Comparison of ENCODE assay signal across 8 cellular contexts in the genomic region with DNA sequence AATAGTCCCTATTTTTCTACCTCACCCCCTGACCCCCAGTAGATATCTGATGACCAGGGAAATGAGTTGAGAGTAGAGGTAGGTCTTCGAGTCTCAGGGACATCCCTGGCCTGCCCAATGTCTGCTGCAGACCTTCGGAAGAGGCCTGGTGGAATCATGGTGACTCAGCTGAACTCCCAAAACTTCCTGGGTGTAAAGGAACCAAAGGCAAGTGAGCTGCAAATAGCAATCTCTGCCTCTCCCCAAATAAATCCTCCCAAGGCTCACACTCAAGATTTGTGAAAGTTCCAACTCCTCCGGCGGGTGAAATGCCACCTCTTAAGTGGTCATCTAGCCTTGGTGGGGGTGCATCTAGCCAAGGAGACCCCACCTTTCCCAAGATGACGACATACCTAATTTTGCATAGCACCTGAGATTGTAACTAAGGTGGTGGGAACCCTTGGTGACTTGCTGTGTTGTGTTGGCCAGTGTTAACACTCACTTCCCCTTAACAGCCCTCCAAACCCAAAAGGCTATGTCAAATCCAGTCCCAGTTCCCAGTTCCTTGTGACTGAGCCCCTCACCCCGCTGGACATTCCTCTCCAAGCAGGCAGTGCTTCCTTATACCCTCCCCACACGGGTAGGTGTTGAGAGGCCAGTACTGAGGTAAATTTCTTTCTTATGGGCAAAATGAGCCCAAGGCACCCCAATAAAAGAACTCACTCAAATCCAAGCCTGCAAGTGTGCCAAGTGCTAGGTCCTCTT. TPM values are rescaled to one million over a fixed set of nuclear protein-coding genes. Genes with fewer than 3 reads are reported as not detected.
DNase-seq lines count a peak whose midpoint lies in the region; ATAC-seq and TF ChIP-seq lines count a peak whose summit lies in the region.

No MANE protein-coding gene starts in this region.

- no peak for ATAC-seq in CD8-positive, alpha-beta T cell
- ATAC-seq in Panc1: no peak
- ATAC-seq in naive thymus-derived CD8-positive, alpha-beta T cell: no peak

- no peaks in the 10 kb centered on the region for H3K9me3 ChIP-seq in CD8-positive, alpha-beta T cell (ENCODE audit: low read length)
- H3K9me3 ChIP-seq in Panc1 (ENCODE audit: control insufficient read depth, insufficient read depth, low read depth, low read length): no peaks in the 10 kb centered on the region
- H3K9me3 ChIP-seq in endodermal cell (ENCODE audit: control insufficient read depth, low read length): no peaks in the 10 kb centered on the region

- 81 to 82% methylated on average over 4 to 7 of the region's 7 CpGs for WGBS in endodermal cell (ENCODE audit: insufficient coverage in 1 of 2, insufficient read length in 1 of 2), 2 experiments

- no peaks in the 10 kb centered on the region for H3K9me3 Mint-ChIP-seq in CD8-positive, alpha-beta T cell
- H3K9me3 Mint-ChIP-seq in endodermal cell: no peaks in the 10 kb centered on the region
- H3K9me3 Mint-ChIP-seq in naive thymus-derived CD8-positive, alpha-beta T cell: no peaks in the 10 kb centered on the region

- H3K27me3 Mint-ChIP-seq in CD8-positive, alpha-beta T cell (ENCODE audit: low read depth): no peaks in the 10 kb centered on the region
- H3K27me3 Mint-ChIP-seq in endodermal cell (ENCODE audit: insufficient read depth): no peaks in the 10 kb centered on the region
- H3K27me3 Mint-ChIP-seq in naive thymus-derived CD8-positive, alpha-beta T cell: no peaks in the 10 kb centered on the region

- peak overlapping the region; percentile 94 for H3K27ac Mint-ChIP-seq in CD8-positive, alpha-beta T cell
- peak overlapping the region; percentile 63 for H3K27ac Mint-ChIP-seq in endodermal cell
- H3K27ac Mint-ChIP-seq in naive thymus-derived CD8-positive, alpha-beta T cell: peak overlapping the region; percentile 82 to 95 (median 94)

- peak overlapping the region; percentile 74 for H3K4me3 Mint-ChIP-seq in CD8-positive, alpha-beta T cell
- H3K4me3 Mint-ChIP-seq in endodermal cell: no peak overlapping the region
- H3K4me3 Mint-ChIP-seq in naive thymus-derived CD8-positive, alpha-beta T cell: peak overlapping the region; percentile 64 to 95 (median 82)

- DNase-seq in CD8-positive, alpha-beta T cell: no peak
- DNase-seq in Panc1 (ENCODE audit: low read depth, low spot score): no peak
- DNase-seq in endodermal cell: peak; percentile 72
- no peak for DNase-seq in naive thymus-derived CD8-positive, alpha-beta T cell
- DNase-seq in GM13976 (ENCODE audit: low spot score): no peak
- no peak for DNase-seq in NCI-H345 (lab: John Stamatoyannopoulos, UW)
- DNase-seq in HuH-7 (ENCODE audit: low spot score): no peak
- DNase-seq in AML-193 (lab: John Stamatoyannopoulos, UW): no peak

- H3K4me1 Mint-ChIP-seq in CD8-positive, alpha-beta T cell (ENCODE audit: low read depth): peaks cover 79% of the 10 kb centered on the region
- peaks cover 42% of the 10 kb centered on the region for H3K4me1 Mint-ChIP-seq in endodermal cell
- peaks cover 42 to 87% (median 77%) of the 10 kb centered on the region in 4 donors for H3K4me1 Mint-ChIP-seq in naive thymus-derived CD8-positive, alpha-beta T cell

- POLR2A ChIA-PET in CD8-positive, alpha-beta T cell (lab: Charles Lee): interaction anchor here (0.6 to 14.8 kb wide), 11 partner anchors 9 to 535 kb away, joined by 3 to 641 read pairs (median 13); no protein-coding TSS in a partner anchor
- POLR2A ChIA-PET in Panc1 (lab: Charles Lee): interaction anchor here (0.7 kb wide), 1 partner anchor 833 kb away, joined by 9 read pairs; no protein-coding TSS in a partner anchor
- POLR2A ChIA-PET in naive thymus-derived CD8-positive, alpha-beta T cell (lab: Charles Lee): interaction anchor here (0.6 to 15.3 kb wide), 21 partner anchors 5 to 534 kb away, joined by 3 to 1375 read pairs (median 11); no protein-coding TSS in a partner anchor

- in situ Hi-C loops in Panc1 (cut with HindIII; ENCODE audit: low pct_unique_long_range_greater_than_20kb, low sequenced_read_pairs): no loop called here
- in situ Hi-C loops in GM13976 (cut with MboI; ENCODE audit: low sequenced_read_pairs, unreplicated experiment): no loop called here

- BruUV-seq in Panc1 (replicated peaks; lab: Mats Ljungman, UMichigan): no TSS peak

- peak overlapping the region; percentile 9 for H3K4me3 ChIP-seq in CD8-positive, alpha-beta T cell (ENCODE audit: low read depth, low read length)
- no peak overlapping the region for H3K4me3 ChIP-seq in Panc1 (ENCODE audit: low read depth in 2 of 2, low read length in 2 of 2)
- H3K4me3 ChIP-seq in endodermal cell (ENCODE audit: low read length): no peak overlapping the region

- intact Hi-C loops in CD8-positive, alpha-beta T cell (cut with DNase I, micrococcal nuclease): loop anchor here (5.0 to 10.0 kb wide), 5 partner anchors 159 to 502 kb away; no protein-coding TSS in a partner anchor
- intact Hi-C loops in Panc1 (cut with micrococcal nuclease; ENCODE audit: unreplicated experiment): loop anchor here (10.0 kb wide), 1 partner anchor 192 kb away; no protein-coding TSS in a partner anchor

- CTCF ChIA-PET in CD8-positive, alpha-beta T cell (lab: Charles Lee): interaction anchor here (1.9 to 16.2 kb wide), 7 partner anchors 14 to 537 kb away, joined by 4 to 384 read pairs (median 35); no protein-coding TSS in a partner anchor
- CTCF ChIA-PET in Panc1 (lab: Charles Lee): interaction anchor here (0.7 kb wide), 1 partner anchor 548 kb away, joined by 11 read pairs; no protein-coding TSS in a partner anchor

- TF ChIP-seq CTCF in CD8-positive, alpha-beta T cell (IDR thresholded peaks at IDR 0.05): no peak
- TF ChIP-seq CTCF in Panc1 (IDR thresholded peaks at IDR 0.05) (no peak), endodermal cell (conservative IDR thresholded peaks at IDR 0.05) (no peak), GM13976 (IDR thresholded peaks at IDR 0.05; ENCODE audit: borderline replicate concordance, control extremely low read depth, extremely low read depth, insufficient read depth, missing control alignments) (no peak)

- H3K36me3 Mint-ChIP-seq in CD8-positive, alpha-beta T cell: peaks cover 45% of the 10 kb centered on the region
- H3K36me3 Mint-ChIP-seq in endodermal cell (ENCODE audit: low read depth): peaks cover 38% of the 10 kb centered on the region
- H3K36me3 Mint-ChIP-seq in naive thymus-derived CD8-positive, alpha-beta T cell: peaks cover 20 to 47% (median 28%) of the 10 kb centered on the region in 3 donors

- no peaks in the 10 kb centered on the region for H3K27me3 ChIP-seq in CD8-positive, alpha-beta T cell (ENCODE audit: insufficient read depth, low read length)
- H3K27me3 ChIP-seq in Panc1 (ENCODE audit: control insufficient read depth, insufficient read depth, low read length) (no peaks in the 10 kb centered on the region), endodermal cell (ENCODE audit: control insufficient read depth, insufficient read depth, low read length, poor library complexity, severe bottlenecking) (no peaks in the 10 kb centered on the region)

- peaks cover 73% of the 10 kb centered on the region for H3K4me1 ChIP-seq in CD8-positive, alpha-beta T cell (ENCODE audit: insufficient read depth, low read length)
- peaks cover 18% of the 10 kb centered on the region for H3K4me1 ChIP-seq in Panc1 (ENCODE audit: control insufficient read depth, insufficient read depth, low read length)
- peaks cover 10% of the 10 kb centered on the region for H3K4me1 ChIP-seq in endodermal cell (ENCODE audit: control insufficient read depth, insufficient read depth, low read length)

- H3K9ac ChIP-seq in endodermal cell (ENCODE audit: extremely low read depth, low read length, poor library complexity, severe bottlenecking): no peak overlapping the region

- peak overlapping the region; percentile 36 for H3K27ac ChIP-seq in CD8-positive, alpha-beta T cell (ENCODE audit: low read depth, low read length)
- H3K27ac ChIP-seq in Panc1 (ENCODE audit: low read length) (peak overlapping the region; percentile 68), endodermal cell (ENCODE audit: low read depth, low read length) (no peak overlapping the region)

- H3K36me3 ChIP-seq in CD8-positive, alpha-beta T cell (ENCODE audit: insufficient read depth, low read length): peaks cover 20% of the 10 kb centered on the region
- peaks cover 19% of the 10 kb centered on the region for H3K36me3 ChIP-seq in Panc1 (ENCODE audit: control insufficient read depth, insufficient read depth, low read length)
- peaks cover 33% of the 10 kb centered on the region for H3K36me3 ChIP-seq in endodermal cell (ENCODE audit: control insufficient read depth, insufficient read depth, low read length)

RNA-seq across cellular contexts. Expression of a gene that starts 6.2 kb away (rescaled TPM):
- 100 to 1,000 TPM; 241 to 248 TPM for total RNA-seq in CD8-positive, alpha-beta T cell
- 84.9 TPM for total RNA-seq in Panc1 (2021; ENCODE audit: unreplicated experiment)
- 126 TPM for polyA plus RNA-seq in Panc1 (2012; ENCODE audit: insufficient read length)
- 10 to 100 TPM; 99.4 to 99.6 TPM for total RNA-seq in endodermal cell
- 215 TPM for polyA plus RNA-seq in endodermal cell (2013, experiment 1 of 2)
- 172 TPM for polyA plus RNA-seq in endodermal cell (2013, experiment 2 of 2)
- total RNA-seq in naive thymus-derived CD8-positive, alpha-beta T cell: 100 to 1,000 TPM; 201 to 222 TPM
- 100 to 1,000 TPM; 122 to 142 (median 134) TPM for polyA plus RNA-seq in naive thymus-derived CD8-positive, alpha-beta T cell
